ENCODE assay signal across 13 cellular contexts in the genomic region with DNA sequence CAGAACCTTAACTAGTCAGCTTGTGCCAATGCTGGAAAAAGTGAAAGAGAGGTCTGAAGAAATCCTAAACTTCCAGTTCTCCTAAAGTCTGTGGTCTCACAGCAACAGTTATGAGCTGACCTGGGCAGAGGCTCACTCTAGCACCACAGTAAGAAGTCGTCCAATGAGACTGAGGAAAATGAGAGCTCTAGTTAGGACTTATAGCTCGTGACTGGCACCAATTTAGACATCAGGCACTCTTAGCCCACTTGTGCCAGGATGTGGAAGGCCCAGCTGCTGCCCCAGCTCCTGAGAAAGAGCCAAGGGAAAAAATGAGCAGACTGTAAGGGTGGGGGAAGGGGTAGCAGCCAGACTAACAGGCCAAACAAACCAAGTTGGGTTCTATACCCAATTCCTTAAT.
DNase-seq lines count a peak whose midpoint lies in the region; ATAC-seq and TF ChIP-seq lines count a peak whose summit lies in the region.
"Had no signal": no experiment of that assay in that cellular context is flagged by ENCODE, and none has a peak within 500 bp of the region (broad histone marks: within the 10 kb centered on the region; RNA-seq: fewer than 3 reads in every experiment).

No MANE protein-coding gene starts in this region.

- H3K4me3 ChIP-seq in neutrophil (ENCODE audit: low read depth in 1 of 2, low read length in 1 of 2) = no peak overlapping the region
- H3K4me3 ChIP-seq: suprapubic skin had no signal

- peaks cover 24 to 35% of the 10 kb centered on the region in 2 donors for H3K4me1 Mint-ChIP-seq in effector memory CD8-positive, alpha-beta T cell (ENCODE audit: low read depth in 2 of 2)

- H3K9me3 Mint-ChIP-seq in effector memory CD8-positive, alpha-beta T cell = no peaks in the 10 kb centered on the region
- H3K9me3 Mint-ChIP-seq: T-helper 2 cell treated with Interferon-gamma antibody and Interleukin-4, amounts not matched to agents 5 μg/mL and 100 μg/mL, for 36 hours had no signal

- H3K4me1 ChIP-seq in neutrophil (ENCODE audit: control insufficient read depth in 1 of 2, insufficient read depth in 1 of 2, low read depth in 1 of 2, low read length in 1 of 2) = peaks cover 7 to 12% of the 10 kb centered on the region in 2 experiments

- no peak for ATAC-seq in effector memory CD8-positive, alpha-beta T cell (replicated peaks)

- H3K27ac ChIP-seq in neutrophil = peak overlapping the region; percentile 40
- H3K27ac ChIP-seq: suprapubic skin had no signal

- H3K27me3 ChIP-seq in neutrophil = no peaks in the 10 kb centered on the region
- H3K27me3 ChIP-seq: suprapubic skin had no signal

- TF ChIP-seq CTCF in neutrophil (IDR thresholded peaks at IDR 0.05) = no peak

- no peaks in the 10 kb centered on the region for H3K27me3 Mint-ChIP-seq in effector memory CD8-positive, alpha-beta T cell

- H3K36me3 ChIP-seq in neutrophil = peaks cover 6% of the 10 kb centered on the region

- H3K36me3 Mint-ChIP-seq in effector memory CD8-positive, alpha-beta T cell (ENCODE audit: insufficient read depth) = peaks cover 4% of the 10 kb centered on the region

- H3K9me3 ChIP-seq in neutrophil = no peaks in the 10 kb centered on the region
- H3K9me3 ChIP-seq: suprapubic skin had no signal

- peak; percentile 72 for DNase-seq in Ammon's horn (ENCODE audit: low spot score)
- DNase-seq in NCI-H446 (lab: John Stamatoyannopoulos, UW) = peak; percentile 12 to 61
- DNase-seq in effector memory CD8-positive, alpha-beta T cell = no peak
- DNase-seq in retina = no peak
- no peak for DNase-seq in NCI-H82 (lab: John Stamatoyannopoulos, UW)
- no peak for DNase-seq in T1000 (lab: John Stamatoyannopoulos, UW)
- DNase-seq in stimulated activated CD4-positive, alpha-beta T cell treated with anti-CD3 and anti-CD28 coated beads, Interleukin-4, amount 100 ng/mL, for 4 hours = no peak
- DNase-seq: activated T-cell treated with anti-CD3 and anti-CD28 coated beads for 4 hours, AML-193, NCI-H526 treated with DMSO at 0.1 percent for 48 hours had no signal

- peak overlapping the region; percentile 44 to 73 for H3K27ac Mint-ChIP-seq in effector memory CD8-positive, alpha-beta T cell
- H3K27ac Mint-ChIP-seq: T-helper 2 cell treated with Interferon-gamma antibody and Interleukin-4, amounts not matched to agents 5 μg/mL and 100 μg/mL, for 36 hours had no signal

- H3K4me3 Mint-ChIP-seq in effector memory CD8-positive, alpha-beta T cell = no peak overlapping the region
- H3K4me3 Mint-ChIP-seq: T-helper 2 cell treated with Interferon-gamma antibody and Interleukin-4, amounts not matched to agents 5 μg/mL and 100 μg/mL, for 36 hours had no signal

Comparison
In these comparisons a context has a peak if more than half of its experiments do, and no peak if none do; other contexts are left out.
1. DNase-seq: peak in Ammon's horn (single experiment) and NCI-H446 (2 of 2); none in effector memory CD8-positive, alpha-beta T cell (0 of 3), retina (single experiment), NCI-H82 (single experiment), T1000 (single experiment) and stimulated activated CD4-positive, alpha-beta T cell treated with anti-CD3 and anti-CD28 coated beads, Interleukin-4, amount 100 ng/mL, for 4 hours (0 of 2).